Comparison of ENCODE assay signal across 8 cellular contexts in the genomic region with DNA sequence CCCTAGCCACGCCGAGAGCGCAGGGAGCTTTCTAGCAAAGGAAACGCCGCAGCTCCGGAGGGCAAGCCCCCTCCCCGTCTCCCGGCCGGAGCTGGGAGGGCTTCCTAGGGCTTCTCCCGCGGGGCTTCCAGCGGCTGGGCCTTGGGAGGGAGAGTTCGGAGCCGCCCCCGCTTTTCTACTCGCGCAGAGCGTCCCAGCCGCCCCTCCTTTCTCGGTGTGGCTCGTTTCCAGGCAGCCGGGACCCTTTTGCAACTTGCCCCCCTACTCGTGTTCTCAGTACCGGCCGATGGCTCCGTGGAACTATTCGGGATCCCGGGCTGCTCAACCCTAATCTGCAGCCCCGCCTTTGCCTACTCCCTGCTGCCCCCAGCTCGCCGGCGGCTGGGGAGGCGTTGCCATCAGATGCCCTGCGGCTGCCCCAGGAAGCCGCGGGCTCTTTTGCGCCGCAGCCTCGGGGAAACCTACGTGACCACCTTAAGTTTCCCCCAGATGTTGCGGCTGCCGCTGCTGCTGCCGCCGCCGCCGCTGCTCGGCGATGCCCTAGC. TPM values are rescaled to one million over a fixed set of nuclear protein-coding genes. Genes with fewer than 3 reads are reported as not detected.
DNase-seq lines count a peak whose midpoint lies in the region; ATAC-seq, FAIRE-seq and TF ChIP-seq lines count a peak whose summit lies in the region.

No MANE protein-coding gene starts in this region.

- H3K36me3 ChIP-seq in DOHH2 (ENCODE audit: control insufficient read depth, low read length) (no peaks in the 10 kb centered on the region), SU-DHL-6 (ENCODE audit: low read length) (no peaks in the 10 kb centered on the region), small intestine (ENCODE audit: control insufficient read depth in 2 of 2, insufficient read depth in 2 of 2, low read length in 2 of 2) (no peaks in the 10 kb centered on the region)

- 0 to 1% (median 0%) methylated on average over 43 to 48 of the region's 48 CpGs for WGBS in small intestine, 3 donors

- H3K9me3 Mint-ChIP-seq in brain = peaks cover 0 to 8% (median 5%) of the 10 kb centered on the region in 5 experiments

- peak overlapping the region; percentile 98 for H3K4me2 ChIP-seq in DOHH2 (ENCODE audit: low read length)
- H3K4me2 ChIP-seq in SU-DHL-6 (ENCODE audit: low read depth, low read length, poor library complexity, severe bottlenecking) = peak overlapping the region; percentile 93

- TF ChIP-seq CTCF in DOHH2 (IDR thresholded peaks at IDR 0.05; ENCODE audit: low read depth, low read length, poor library complexity, severe bottlenecking) (no peak), SU-DHL-6 (IDR thresholded peaks at IDR 0.05; ENCODE audit: insufficient read depth, low read length, poor library complexity, severe bottlenecking) (no peak), brain (conservative IDR thresholded peaks at IDR 0.05) (peak in 1 of 2 experiments; percentile 21)

- H3K4me3 Mint-ChIP-seq in brain = peak overlapping the region; percentile 91 to 98 (median 96)

- H3K36me3 Mint-ChIP-seq in brain = peaks cover 6% of the 10 kb centered on the region

- H3K27ac ChIP-seq in DOHH2 (ENCODE audit: low read depth, low read length) (no peak overlapping the region), SU-DHL-6 (ENCODE audit: low read depth, low read length) (no peak overlapping the region), small intestine (ENCODE audit: low read depth in 1 of 2, low read length in 1 of 2) (peak overlapping the region; percentile 83 to 100)

- H3K9me3 ChIP-seq in DOHH2 (ENCODE audit: control insufficient read depth, insufficient read depth, low read length) = no peaks in the 10 kb centered on the region
- no peaks in the 10 kb centered on the region for H3K9me3 ChIP-seq in SU-DHL-6 (ENCODE audit: insufficient read depth, low read length)
- H3K9me3 ChIP-seq in small intestine (ENCODE audit: control insufficient read depth, low read depth) = no peaks in the 10 kb centered on the region

- ATAC-seq in GM19463 (IDR thresholded peaks at IDR 0.05; ENCODE audit: unreplicated experiment) (peak; percentile 40), HG03571 (IDR thresholded peaks at IDR 0.05; ENCODE audit: unreplicated experiment) (peak; percentile 40)

- H3K4me3 ChIP-seq in DOHH2 (ENCODE audit: low read length) (peak overlapping the region; percentile 80), SU-DHL-6 (ENCODE audit: insufficient read depth, low read length, poor library complexity, severe bottlenecking) (peak overlapping the region; percentile 61), small intestine (ENCODE audit: low read depth in 1 of 2, low read length in 2 of 2) (peak overlapping the region; percentile 72 to 93)

- H3K4me1 Mint-ChIP-seq in brain = peaks cover 54% of the 10 kb centered on the region

- H3K27me3 ChIP-seq in DOHH2 (ENCODE audit: control insufficient read depth, low read length) = peaks cover 52% of the 10 kb centered on the region
- H3K27me3 ChIP-seq in SU-DHL-6 (ENCODE audit: low read length) = no peaks in the 10 kb centered on the region
- H3K27me3 ChIP-seq in small intestine (ENCODE audit: control insufficient read depth in 2 of 2, insufficient read depth in 2 of 2, low read length in 2 of 2) = no peaks in the 10 kb centered on the region

- peaks cover 68% of the 10 kb centered on the region for H3K27me3 Mint-ChIP-seq in brain

- H3K9ac ChIP-seq in SU-DHL-6 (ENCODE audit: low read length) = peak overlapping the region; percentile 59

- FAIRE-seq in small intestine (lab: Jason Lieb, UNC) = no peak

- peak overlapping the region; percentile 86 for H2AFZ ChIP-seq in SU-DHL-6 (ENCODE audit: low read depth, low read length, severe bottlenecking)

- H3F3A ChIP-seq in DOHH2 (ENCODE audit: control insufficient read depth, insufficient read depth) = peaks cover 8% of the 10 kb centered on the region
- peaks cover 6% of the 10 kb centered on the region; the same call in 1 of the 2 replicates for H3F3A ChIP-seq in SU-DHL-6 (ENCODE audit: insufficient read depth)

- DNase-seq in iPS-NIHi11 (ENCODE audit: low spot score) (peak; percentile 59), small intestine (peak; percentile 70)
- DNase-seq in central memory CD4-positive, alpha-beta T cell = no peak

- peaks cover 29% of the 10 kb centered on the region for H3K4me1 ChIP-seq in DOHH2 (ENCODE audit: control insufficient read depth, low read length)
- H3K4me1 ChIP-seq in small intestine (ENCODE audit: control insufficient read depth in 2 of 2, insufficient read depth in 1 of 2, low read depth in 1 of 2, low read length in 1 of 2) = peaks cover 0 to 11% of the 10 kb centered on the region in 2 donors

- peak overlapping the region; percentile 42 to 96 (median 95) for H3K27ac Mint-ChIP-seq in brain

- H3K9me2 ChIP-seq in DOHH2 (replicated peaks; ENCODE audit: control insufficient read depth, low read length) = no peaks in the 10 kb centered on the region
- H3K9me2 ChIP-seq in SU-DHL-6 (replicated peaks; ENCODE audit: insufficient read depth, low read length) = no peaks in the 10 kb centered on the region

- H4K20me1 ChIP-seq in DOHH2 (ENCODE audit: control insufficient read depth, insufficient read depth, low read depth, low read length) = no peaks in the 10 kb centered on the region
- H4K20me1 ChIP-seq in SU-DHL-6 (ENCODE audit: low read depth, low read length) = no peaks in the 10 kb centered on the region

- H3K79me2 ChIP-seq in DOHH2 (ENCODE audit: control insufficient read depth, low read length) (no peaks in the 10 kb centered on the region), SU-DHL-6 (ENCODE audit: insufficient read depth, low read length) (no peaks in the 10 kb centered on the region)

RNA-seq across cellular contexts. Expression of a gene that starts 1.5 kb away (rescaled TPM):
- polyA plus RNA-seq in brain (ENCODE audit: insufficient read depth, low read depth, low replicate concordance) (4.3 TPM), small intestine (1 to 10 TPM; 1.3 to 5.7 (median 1.6) TPM)

Comparison
In these comparisons a context has a peak if more than half of its experiments do, and no peak if none do; other contexts are left out.
1. H3K27ac ChIP-seq: peak in small intestine (2 of 2); none in DOHH2 (single experiment) and SU-DHL-6 (single experiment).
2. Peak in every context shown above with its lines, with median percentiles within 50 percentile points of each other: H3K4me3 ChIP-seq.